Comparison of ENCODE assay signal across 24 cellular contexts in genomic region chr10:84152769-84153168, GRCh38. TPM values are rescaled to one million over a fixed set of nuclear protein-coding genes. Genes with fewer than 3 reads are reported as not detected.
A peak's percentile ranks its signal among the peaks of the same experiment; 100 is the strongest.
DNase-seq lines count a peak whose midpoint lies in the region; ATAC-seq and TF ChIP-seq lines count a peak whose summit lies in the region.
"Had no signal": no experiment of that assay in that cellular context is flagged by ENCODE, and none has a peak within 500 bp of the region (broad histone marks: within the 10 kb centered on the region; RNA-seq: fewer than 3 reads in every experiment).

No MANE protein-coding gene starts in this region.

- H3K27ac ChIP-seq in ascending aorta, result no peak overlapping the region
- H3K27ac ChIP-seq: 22Rv1, C4-2B had no signal

- peak overlapping the region; percentile 75 for H3K27ac Mint-ChIP-seq in activated CD4-positive, alpha-beta T cell treated with anti-CD3 and anti-CD28 coated beads for 36 hours
- H3K27ac Mint-ChIP-seq in activated naive CD4-positive, alpha-beta T cell treated with anti-CD3 and anti-CD28 coated beads, Interleukin-2, amount 50 U/mL, for 24 hours, result peak overlapping the region; percentile 88
- no peak overlapping the region for H3K27ac Mint-ChIP-seq in activated T-helper 17 cell treated with anti-CD3 and anti-CD28 coated beads, Interleukin-2, amount 50 U/mL, for 72 hours
- peak overlapping the region; percentile 23 for H3K27ac Mint-ChIP-seq in stimulated activated effector memory CD8-positive, alpha-beta T cell treated with anti-CD3 and anti-CD28 coated beads, Interleukin-12 subunit alpha, Interleukin-12 subunit beta, amount 100 ng/mL, for 72 hours
- H3K27ac Mint-ChIP-seq: B cell; CD8-positive, alpha-beta T cell had no signal

- H3K4me3 Mint-ChIP-seq in activated CD4-positive, alpha-beta T cell treated with anti-CD3 and anti-CD28 coated beads for 36 hours, result no peak overlapping the region
- H3K4me3 Mint-ChIP-seq in activated naive CD4-positive, alpha-beta T cell treated with anti-CD3 and anti-CD28 coated beads, Interleukin-2, amount 50 U/mL, for 24 hours, result no peak overlapping the region
- no peak overlapping the region for H3K4me3 Mint-ChIP-seq in activated T-helper 17 cell treated with anti-CD3 and anti-CD28 coated beads, Interleukin-2, amount 50 U/mL, for 72 hours
- H3K4me3 Mint-ChIP-seq in stimulated activated effector memory CD8-positive, alpha-beta T cell treated with anti-CD3 and anti-CD28 coated beads, Interleukin-12 subunit alpha, Interleukin-12 subunit beta, amount 100 ng/mL, for 72 hours, result no peak overlapping the region
- H3K4me3 Mint-ChIP-seq: B cell; CD8-positive, alpha-beta T cell had no signal

- CTCF ChIA-PET in activated CD4-positive, alpha-beta T cell treated with anti-CD3 and anti-CD28 coated beads for 36 hours (lab: Charles Lee), result interaction anchor here (1.1 to 1.9 kb wide), 2 partner anchors 8 to 50 kb away, joined by 4 to 5 read pairs; no protein-coding TSS in a partner anchor

- H3K27me3 Mint-ChIP-seq in activated CD4-positive, alpha-beta T cell treated with anti-CD3 and anti-CD28 coated beads for 36 hours, result no peaks in the 10 kb centered on the region
- no peaks in the 10 kb centered on the region for H3K27me3 Mint-ChIP-seq in activated naive CD4-positive, alpha-beta T cell treated with anti-CD3 and anti-CD28 coated beads, Interleukin-2, amount 50 U/mL, for 24 hours
- no peaks in the 10 kb centered on the region for H3K27me3 Mint-ChIP-seq in activated T-helper 17 cell treated with anti-CD3 and anti-CD28 coated beads, Interleukin-2, amount 50 U/mL, for 72 hours
- H3K27me3 Mint-ChIP-seq: B cell had no signal

- H3K9me3 ChIP-seq in ascending aorta, result no peaks in the 10 kb centered on the region
- H3K9me3 ChIP-seq: Caco-2 had no signal

- no peaks in the 10 kb centered on the region for H3K4me1 ChIP-seq in ascending aorta
- H3K4me1 ChIP-seq: Caco-2 had no signal

- peaks cover 56 to 62% of the 10 kb centered on the region in 2 donors for H3K36me3 ChIP-seq in ascending aorta

- no peak for TF ChIP-seq CTCF in ascending aorta (IDR thresholded peaks at IDR 0.05)

- intact Hi-C loops in activated CD4-positive, alpha-beta T cell treated with anti-CD3 and anti-CD28 coated beads for 36 hours (cut with DNase I, micrococcal nuclease), result loop anchor here in 1 of 2 experiments (2.0 kb wide), 1 partner anchor 14 kb away; the partner anchor contains the start of gene GHITM
- intact Hi-C loops in ascending aorta (cut with DNase I), result no loop called here

- H3K36me3 Mint-ChIP-seq in activated CD4-positive, alpha-beta T cell treated with anti-CD3 and anti-CD28 coated beads for 36 hours (ENCODE audit: low read depth), result peaks cover 50% of the 10 kb centered on the region
- H3K36me3 Mint-ChIP-seq in activated naive CD4-positive, alpha-beta T cell treated with anti-CD3 and anti-CD28 coated beads, Interleukin-2, amount 50 U/mL, for 24 hours, result peaks cover 10% of the 10 kb centered on the region
- peaks cover 76% of the 10 kb centered on the region for H3K36me3 Mint-ChIP-seq in activated T-helper 17 cell treated with anti-CD3 and anti-CD28 coated beads, Interleukin-2, amount 50 U/mL, for 72 hours (ENCODE audit: low read depth)
- H3K36me3 Mint-ChIP-seq in stimulated activated effector memory CD8-positive, alpha-beta T cell treated with anti-CD3 and anti-CD28 coated beads, Interleukin-12 subunit alpha, Interleukin-12 subunit beta, amount 100 ng/mL, for 72 hours, result peaks cover 80% of the 10 kb centered on the region

- DNase-seq in activated CD4-positive, alpha-beta T cell treated with anti-CD3 and anti-CD28 coated beads for 36 hours, result no peak
- DNase-seq in activated CD4-positive, alpha-beta T cell treated with anti-CD3 and anti-CD28 coated beads, Interleukin-2, amount 50 U/mL, for 48 hours, result no peak
- no peak for DNase-seq in activated naive CD4-positive, alpha-beta T cell (lab: John Stamatoyannopoulos, UW)
- DNase-seq in stimulated activated effector memory CD8-positive, alpha-beta T cell treated with anti-CD3 and anti-CD28 coated beads, Interleukin-12 subunit alpha, Interleukin-12 subunit beta, amount 100 ng/mL, for 72 hours (ENCODE audit: low spot score in 2 of 2), result no peak
- no peak for DNase-seq in ascending aorta (ENCODE audit: low spot score in 2 of 2)
- DNase-seq: Caco-2; CD8-positive, alpha-beta T cell; H7; KG1; MM.1S; NCI-H2029; NCI-H446 treated with DMSO at 0.1 percent for 48 hours; NCI-H526; NCI-H82; NK-92 treated with Interleukin-12 subunit alpha and Interleukin-12 subunit beta, amount 100 ng/mL, for 24 hours; Right ventricle myocardium superior; RPMI8226 had no signal

- POLR2A ChIA-PET in activated CD4-positive, alpha-beta T cell treated with anti-CD3 and anti-CD28 coated beads for 36 hours (lab: Charles Lee), result no interaction called here

- no peaks in the 10 kb centered on the region for H3K27me3 ChIP-seq in ascending aorta

- H3K9me3 Mint-ChIP-seq in activated CD4-positive, alpha-beta T cell treated with anti-CD3 and anti-CD28 coated beads for 36 hours (ENCODE audit: low read depth), result no peaks in the 10 kb centered on the region
- no peaks in the 10 kb centered on the region for H3K9me3 Mint-ChIP-seq in activated naive CD4-positive, alpha-beta T cell treated with anti-CD3 and anti-CD28 coated beads, Interleukin-2, amount 50 U/mL, for 24 hours
- no peaks in the 10 kb centered on the region for H3K9me3 Mint-ChIP-seq in activated T-helper 17 cell treated with anti-CD3 and anti-CD28 coated beads, Interleukin-2, amount 50 U/mL, for 72 hours
- H3K9me3 Mint-ChIP-seq in stimulated activated effector memory CD8-positive, alpha-beta T cell treated with anti-CD3 and anti-CD28 coated beads, Interleukin-12 subunit alpha, Interleukin-12 subunit beta, amount 100 ng/mL, for 72 hours, result no peaks in the 10 kb centered on the region
- H3K9me3 Mint-ChIP-seq: CD8-positive, alpha-beta T cell had no signal

- ATAC-seq in activated CD4-positive, alpha-beta T cell treated with anti-CD3 and anti-CD28 coated beads for 36 hours, result peak; percentile 57
- ATAC-seq in activated T-helper 17 cell treated with anti-CD3 and anti-CD28 coated beads, Interleukin-2, amount 50 U/mL, for 72 hours (replicated peaks), result peak; percentile 44
- no peak for ATAC-seq in stimulated activated effector memory CD8-positive, alpha-beta T cell treated with anti-CD3 and anti-CD28 coated beads, Interleukin-12 subunit alpha, Interleukin-12 subunit beta, amount 100 ng/mL, for 72 hours
- no peak for ATAC-seq in activated CD4-positive, CD25-positive, alpha-beta regulatory T cell treated with anti-CD3 and anti-CD28 coated beads, Interleukin-2, amount 50 U/mL, for 24 hours
- ATAC-seq: CD8-positive, alpha-beta T cell had no signal

- H3K4me1 Mint-ChIP-seq in activated CD4-positive, alpha-beta T cell treated with anti-CD3 and anti-CD28 coated beads for 36 hours, result peaks cover 33% of the 10 kb centered on the region
- H3K4me1 Mint-ChIP-seq in activated naive CD4-positive, alpha-beta T cell treated with anti-CD3 and anti-CD28 coated beads, Interleukin-2, amount 50 U/mL, for 24 hours, result peaks cover 35% of the 10 kb centered on the region
- peaks cover 7% of the 10 kb centered on the region for H3K4me1 Mint-ChIP-seq in activated T-helper 17 cell treated with anti-CD3 and anti-CD28 coated beads, Interleukin-2, amount 50 U/mL, for 72 hours
- H3K4me1 Mint-ChIP-seq in stimulated activated effector memory CD8-positive, alpha-beta T cell treated with anti-CD3 and anti-CD28 coated beads, Interleukin-12 subunit alpha, Interleukin-12 subunit beta, amount 100 ng/mL, for 72 hours, result peaks cover 10% of the 10 kb centered on the region

- H3K4me3 ChIP-seq in ascending aorta, result no peak overlapping the region

RNA-seq across cellular contexts. Expression of gene GHITM, which starts 13.5 kb away (rescaled TPM):
- 100 to 1,000 TPM; 121 to 178 TPM for total RNA-seq in activated CD4-positive, alpha-beta T cell treated with anti-CD3 and anti-CD28 coated beads for 36 hours
- total RNA-seq in activated T-helper 17 cell treated with anti-CD3 and anti-CD28 coated beads, Interleukin-2, amount 50 U/mL, for 72 hours, result 100 to 1,000 TPM; 117 to 179 TPM
- total RNA-seq in ascending aorta, result 77.2 TPM

RNA-seq across cellular contexts. Expression of gene GPR15LG, which starts 20.8 kb away (rescaled TPM):
- total RNA-seq in activated CD4-positive, alpha-beta T cell treated with anti-CD3 and anti-CD28 coated beads for 36 hours, result not detected
- not detected for total RNA-seq in activated T-helper 17 cell treated with anti-CD3 and anti-CD28 coated beads, Interleukin-2, amount 50 U/mL, for 72 hours
- not detected for total RNA-seq in ascending aorta
- total RNA-seq: B cell; Caco-2; CD8-positive, alpha-beta T cell; H7; IMR-90; Right ventricle myocardium superior had no signal

RNA-seq across cellular contexts. Expression of gene CDHR1, which starts 41.6 kb away (rescaled TPM):
- 1 to 10 TPM in 1 of 2 experiments, under 1 TPM in 1; 0.62 to 1.1 TPM for total RNA-seq in activated CD4-positive, alpha-beta T cell treated with anti-CD3 and anti-CD28 coated beads for 36 hours
- total RNA-seq in activated T-helper 17 cell treated with anti-CD3 and anti-CD28 coated beads, Interleukin-2, amount 50 U/mL, for 72 hours, result under 1 TPM; 0.11 TPM
- total RNA-seq in ascending aorta, result not detected
- total RNA-seq: Caco-2, IMR-90 had no signal

Comparison
In these comparisons a context has a peak if more than half of its experiments do, and no peak if none do; other contexts are left out.
1. ATAC-seq: peak in activated CD4-positive, alpha-beta T cell treated with anti-CD3 and anti-CD28 coated beads for 36 hours (single experiment) and activated T-helper 17 cell treated with anti-CD3 and anti-CD28 coated beads, Interleukin-2, amount 50 U/mL, for 72 hours (single experiment); none in stimulated activated effector memory CD8-positive, alpha-beta T cell treated with anti-CD3 and anti-CD28 coated beads, Interleukin-12 subunit alpha, Interleukin-12 subunit beta, amount 100 ng/mL, for 72 hours (single experiment) and activated CD4-positive, CD25-positive, alpha-beta regulatory T cell treated with anti-CD3 and anti-CD28 coated beads, Interleukin-2, amount 50 U/mL, for 24 hours (0 of 2).